In genomic region chr17:35847006-35847405, GRCh38 we compare ENCODE assay signal across 24 cellular contexts. TPM values are rescaled to one million over a fixed set of nuclear protein-coding genes. Genes with fewer than 3 reads are reported as not detected.
DNase-seq lines count a peak whose midpoint lies in the region; ATAC-seq and TF ChIP-seq lines count a peak whose summit lies in the region.
"Had no signal": no experiment of that assay in that cellular context is flagged by ENCODE, and none has a peak within 500 bp of the region (broad histone marks: within the 10 kb centered on the region; RNA-seq: fewer than 3 reads in every experiment).

No MANE protein-coding gene starts in this region.

- no peaks in the 10 kb centered on the region for H3K9me3 Mint-ChIP-seq in activated naive CD8-positive, alpha-beta T cell treated with anti-CD3 and anti-CD28 coated beads, Interleukin-2, amount 50 U/mL, for 24 hours
- no peaks in the 10 kb centered on the region for H3K9me3 Mint-ChIP-seq in activated naive CD8-positive, alpha-beta T cell treated with anti-CD3 and anti-CD28 coated beads for 36 hours
- H3K9me3 Mint-ChIP-seq in effector memory CD8-positive, alpha-beta T cell: no peaks in the 10 kb centered on the region
- H3K9me3 Mint-ChIP-seq in natural killer cell: no peaks in the 10 kb centered on the region
- no peaks in the 10 kb centered on the region for H3K9me3 Mint-ChIP-seq in progenitor cell of endocrine pancreas (ENCODE audit: low read depth)
- H3K9me3 Mint-ChIP-seq: CD8-positive, alpha-beta T cell; H9 had no signal

- no peaks in the 10 kb centered on the region for H3K27me3 Mint-ChIP-seq in activated naive CD8-positive, alpha-beta T cell treated with anti-CD3 and anti-CD28 coated beads, Interleukin-2, amount 50 U/mL, for 24 hours
- no peaks in the 10 kb centered on the region for H3K27me3 Mint-ChIP-seq in activated naive CD8-positive, alpha-beta T cell treated with anti-CD3 and anti-CD28 coated beads for 36 hours
- H3K27me3 Mint-ChIP-seq in effector memory CD8-positive, alpha-beta T cell: no peaks in the 10 kb centered on the region
- H3K27me3 Mint-ChIP-seq in natural killer cell (ENCODE audit: low read depth in 2 of 2) (no peaks in the 10 kb centered on the region), progenitor cell of endocrine pancreas (no peaks in the 10 kb centered on the region)

- peaks cover 6% of the 10 kb centered on the region for H3K4me1 Mint-ChIP-seq in activated naive CD8-positive, alpha-beta T cell treated with anti-CD3 and anti-CD28 coated beads, Interleukin-2, amount 50 U/mL, for 24 hours
- H3K4me1 Mint-ChIP-seq in activated naive CD8-positive, alpha-beta T cell treated with anti-CD3 and anti-CD28 coated beads for 36 hours: peaks cover 3% of the 10 kb centered on the region
- H3K4me1 Mint-ChIP-seq in effector memory CD8-positive, alpha-beta T cell (ENCODE audit: low read depth in 2 of 2): peaks cover 11 to 36% of the 10 kb centered on the region in 2 donors
- H3K4me1 Mint-ChIP-seq in natural killer cell: peaks cover 13 to 32% of the 10 kb centered on the region in 2 donors
- H3K4me1 Mint-ChIP-seq in progenitor cell of endocrine pancreas (ENCODE audit: low read depth): no peaks in the 10 kb centered on the region

- no peak for TF ChIP-seq CTCF in natural killer cell (IDR thresholded peaks at IDR 0.05)
- TF ChIP-seq CTCF in progenitor cell of endocrine pancreas (IDR thresholded peaks at IDR 0.05; ENCODE audit: unreplicated experiment): no peak

- peak overlapping the region; percentile 12 for H3K27ac Mint-ChIP-seq in activated naive CD8-positive, alpha-beta T cell treated with anti-CD3 and anti-CD28 coated beads, Interleukin-2, amount 50 U/mL, for 24 hours
- H3K27ac Mint-ChIP-seq in activated naive CD8-positive, alpha-beta T cell treated with anti-CD3 and anti-CD28 coated beads for 36 hours: no peak overlapping the region
- H3K27ac Mint-ChIP-seq in effector memory CD8-positive, alpha-beta T cell: peak overlapping the region; percentile 3 to 9
- H3K27ac Mint-ChIP-seq in natural killer cell (peak overlapping the region; percentile 35 to 49), progenitor cell of endocrine pancreas (no peak overlapping the region)

- ATAC-seq in activated naive CD8-positive, alpha-beta T cell treated with anti-CD3 and anti-CD28 coated beads, Interleukin-2, amount 50 U/mL, for 24 hours: no peak
- ATAC-seq in effector memory CD8-positive, alpha-beta T cell (replicated peaks): no peak
- no peak for ATAC-seq in natural killer cell
- ATAC-seq: CD8-positive, alpha-beta T cell had no signal

- intact Hi-C loops in natural killer cell (cut with micrococcal nuclease): loop anchor here (5.0 kb wide), 2 partner anchors 50 to 85 kb away; partner anchors contain the start of gene RDM1

- no peak for DNase-seq in activated naive CD8-positive, alpha-beta T cell treated with anti-CD3 and anti-CD28 coated beads, Interleukin-2, amount 50 U/mL, for 24 hours
- no peak for DNase-seq in activated naive CD8-positive, alpha-beta T cell treated with anti-CD3 and anti-CD28 coated beads for 36 hours
- DNase-seq in effector memory CD8-positive, alpha-beta T cell: no peak
- DNase-seq in natural killer cell (no peak), superior temporal gyrus (ENCODE audit: extremely low spot score) (peak; percentile 41), progenitor cell of endocrine pancreas (ENCODE audit: low spot score, unreplicated experiment) (no peak), NCI-H1417 treated with DMSO at 0.1 percent for 48 hours (lab: John Stamatoyannopoulos, UW) (no peak), NCI-H2081 (lab: John Stamatoyannopoulos, UW) (no peak)
- DNase-seq: AML-193; C1 segment of cervical spinal cord; CD8-positive, alpha-beta T cell; H9; NCI-H1092 treated with DMSO at 0.1 percent for 48 hours; NCI-H146; NCI-H2029; NCI-H226; NCI-H510A treated with DMSO at 0.1 percent for 48 hours; NCI-H748 treated with DMSO at 0.1 percent for 48 hours; NK-92 treated with Interleukin-12 subunit alpha and Interleukin-12 subunit beta, amount 100 ng/mL, for 24 hours had no signal

- H3K4me3 Mint-ChIP-seq in activated naive CD8-positive, alpha-beta T cell treated with anti-CD3 and anti-CD28 coated beads, Interleukin-2, amount 50 U/mL, for 24 hours: no peak overlapping the region
- H3K4me3 Mint-ChIP-seq in activated naive CD8-positive, alpha-beta T cell treated with anti-CD3 and anti-CD28 coated beads for 36 hours: no peak overlapping the region
- H3K4me3 Mint-ChIP-seq in effector memory CD8-positive, alpha-beta T cell: no peak overlapping the region
- no peak overlapping the region for H3K4me3 Mint-ChIP-seq in natural killer cell
- H3K4me3 Mint-ChIP-seq in progenitor cell of endocrine pancreas (ENCODE audit: low read depth): no peak overlapping the region
- H3K4me3 Mint-ChIP-seq: CD8-positive, alpha-beta T cell; H9 had no signal

- peaks cover 52% of the 10 kb centered on the region for H3K36me3 Mint-ChIP-seq in activated naive CD8-positive, alpha-beta T cell treated with anti-CD3 and anti-CD28 coated beads, Interleukin-2, amount 50 U/mL, for 24 hours (ENCODE audit: low read depth)
- H3K36me3 Mint-ChIP-seq in activated naive CD8-positive, alpha-beta T cell treated with anti-CD3 and anti-CD28 coated beads for 36 hours: peaks cover 36% of the 10 kb centered on the region
- peaks cover 47% of the 10 kb centered on the region for H3K36me3 Mint-ChIP-seq in effector memory CD8-positive, alpha-beta T cell (ENCODE audit: insufficient read depth)
- H3K36me3 Mint-ChIP-seq in natural killer cell (peaks cover 17% of the 10 kb centered on the region), progenitor cell of endocrine pancreas (ENCODE audit: insufficient read depth) (peaks cover 33% of the 10 kb centered on the region)

RNA-seq across cellular contexts. Expression of gene HEATR9, which starts 21.7 kb away (rescaled TPM):
- total RNA-seq in activated naive CD8-positive, alpha-beta T cell treated with anti-CD3 and anti-CD28 coated beads for 36 hours: under 1 TPM in 1 of 2 experiments, not detected in 1; 0.18 TPM
- total RNA-seq in natural killer cell: 10 to 100 TPM in 2 of 3 donors, 1 to 10 TPM in 1; 10.0 to 24.1 (median 15.1) TPM
- not detected in 2 replicates for total RNA-seq in progenitor cell of endocrine pancreas
- total RNA-seq: A172, G401, GM23248, H9, HT1080, IMR-90 had no signal

RNA-seq across cellular contexts. Expression of gene CCL5, which starts 33.2 kb away (rescaled TPM):
- 10 to 100 TPM; 16.4 to 18.1 TPM for total RNA-seq in activated naive CD8-positive, alpha-beta T cell treated with anti-CD3 and anti-CD28 coated beads for 36 hours
- total RNA-seq in natural killer cell (1,000 to 10,000 TPM in 1 of 3 donors, 100 to 1,000 TPM in 2; 793 to 1,167 (median 825) TPM), progenitor cell of endocrine pancreas (not detected in 2 replicates)
- total RNA-seq: A172, G401, GM23248, H9, HT1080, IMR-90 had no signal

RNA-seq across cellular contexts. Expression of gene TAF15, which starts 37.7 kb away (rescaled TPM):
- 100 to 1,000 TPM; 306 to 317 TPM for total RNA-seq in activated naive CD8-positive, alpha-beta T cell treated with anti-CD3 and anti-CD28 coated beads for 36 hours
- 100 to 1,000 TPM; 214 to 253 (median 214) TPM for total RNA-seq in natural killer cell
- 282 and 287 TPM in 2 replicates for total RNA-seq in progenitor cell of endocrine pancreas

RNA-seq across cellular contexts. Expression of gene MMP28, which starts 51.6 kb away (rescaled TPM):
- total RNA-seq in activated naive CD8-positive, alpha-beta T cell treated with anti-CD3 and anti-CD28 coated beads for 36 hours: under 1 TPM; 0.21 to 0.50 TPM
- 1 to 10 TPM in 1 of 3 donors, not detected in 2; 1.1 TPM for total RNA-seq in natural killer cell
- total RNA-seq in progenitor cell of endocrine pancreas: 0.53 TPM in 1 of 2 replicates, not detected in the other
- total RNA-seq: G401, GM23248, H9 had no signal

Comparison
In these comparisons a context has a peak if more than half of its experiments do, and no peak if none do; other contexts are left out.
1. H3K27ac Mint-ChIP-seq: peak in activated naive CD8-positive, alpha-beta T cell treated with anti-CD3 and anti-CD28 coated beads, Interleukin-2, amount 50 U/mL, for 24 hours (single experiment), effector memory CD8-positive, alpha-beta T cell (2 of 2) and natural killer cell (2 of 2); none in activated naive CD8-positive, alpha-beta T cell treated with anti-CD3 and anti-CD28 coated beads for 36 hours (single experiment) and progenitor cell of endocrine pancreas (single experiment).
2. RNA of gene HEATR9, which starts 21.7 kb away (total RNA-seq): 10.0 to 24.1 TPM in natural killer cell; 0.18 TPM in activated naive CD8-positive, alpha-beta T cell treated with anti-CD3 and anti-CD28 coated beads for 36 hours and not detected in progenitor cell of endocrine pancreas; every median in the first group is over 4 times any median in the second.
3. RNA of gene CCL5, which starts 33.2 kb away (total RNA-seq): 793 to 1,167 TPM in natural killer cell; 16.4 to 18.1 TPM in activated naive CD8-positive, alpha-beta T cell treated with anti-CD3 and anti-CD28 coated beads for 36 hours and not detected in progenitor cell of endocrine pancreas; every median in the first group is over 10 times any median in the second.